In the genomic region with DNA sequence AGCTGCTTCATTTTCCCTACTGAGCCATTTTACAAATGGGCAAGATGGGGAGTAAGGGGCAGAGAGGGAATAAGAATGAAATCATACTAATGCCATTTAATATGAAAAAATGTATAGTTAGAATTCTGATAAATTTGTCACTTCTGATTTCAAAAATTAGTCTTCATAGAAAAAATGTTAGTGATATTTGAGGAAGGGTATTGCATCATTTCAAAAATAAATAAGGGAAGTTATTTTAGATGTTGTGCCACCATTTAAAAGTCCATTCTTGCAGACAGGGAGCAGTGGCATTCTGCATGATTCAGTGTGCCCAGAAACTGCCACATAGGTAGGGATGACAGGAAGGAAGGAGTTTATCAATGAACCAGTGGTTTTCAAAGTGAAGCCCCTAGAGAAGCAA, we compare ENCODE assay signal across 6 cellular contexts.
"Had no signal": no experiment of that assay in that cellular context is flagged by ENCODE, and none has a peak within 500 bp of the region (broad histone marks: within the 10 kb centered on the region; RNA-seq: fewer than 3 reads in every experiment).

No MANE protein-coding gene starts in this region.

- DNase-seq: KBM-7, KG1 had no signal

- H3K9ac ChIP-seq: KMS-11 had no signal

- H3K4me3 Mint-ChIP-seq: IgD-negative memory B cell had no signal

- H3K4me1 Mint-ChIP-seq: IgD-negative memory B cell had no signal

- H3K27me3 Mint-ChIP-seq: IgD-negative memory B cell had no signal

- H3K4me2 ChIP-seq: KMS-11 had no signal

- H3K27ac ChIP-seq: HL-60, KMS-11 had no signal

- H3K27ac Mint-ChIP-seq: IgD-negative memory B cell had no signal

- FAIRE-seq: HTR-8/SVneo had no signal

- H3K36me3 Mint-ChIP-seq: IgD-negative memory B cell had no signal
